23 cellular contexts compared by ENCODE assay signal in the genomic region with DNA sequence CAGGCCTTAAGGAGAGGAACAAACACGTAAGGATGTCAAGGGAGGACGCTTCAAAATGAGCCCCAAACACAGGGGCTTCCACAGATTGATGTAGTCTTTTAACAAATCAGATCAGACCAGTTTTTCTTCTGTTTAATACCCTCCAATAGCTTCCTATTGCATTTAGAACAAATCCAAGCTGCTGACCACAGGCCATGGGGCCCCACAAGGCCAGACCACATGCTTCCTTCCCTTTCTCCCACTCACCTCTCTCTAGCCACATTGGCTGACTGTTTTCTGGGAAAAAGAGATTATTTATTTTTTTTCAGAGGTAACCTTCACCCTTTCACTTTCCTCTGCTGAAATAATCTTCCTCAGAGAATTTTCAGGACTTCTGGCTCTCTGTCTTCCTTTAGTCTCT.
DNase-seq lines count a peak whose midpoint lies in the region; ATAC-seq and TF ChIP-seq lines count a peak whose summit lies in the region.
"Had no signal": no experiment of that assay in that cellular context is flagged by ENCODE, and none has a peak within 500 bp of the region (broad histone marks: within the 10 kb centered on the region; RNA-seq: fewer than 3 reads in every experiment).

No MANE protein-coding gene starts in this region.

- no peak overlapping the region for H2BK120ac ChIP-seq in mesendoderm (ENCODE audit: low read depth, low read length)

- H3K4me2 ChIP-seq in mesendoderm (ENCODE audit: low read length): no peak overlapping the region

- H3K56ac ChIP-seq in mesendoderm (ENCODE audit: low read length): peak overlapping the region; percentile 27

- no peak for TF ChIP-seq CTCF in NB4 (IDR thresholded peaks at IDR 0.05; ENCODE audit: low read depth, low read length)
- no peak for TF ChIP-seq CTCF in VCaP (conservative IDR thresholded peaks at IDR 0.05)

- H4K8ac ChIP-seq in mesendoderm (ENCODE audit: low read depth, low read length): no peak overlapping the region

- in situ Hi-C loops in ACHN (cut with HindIII; ENCODE audit: low pct_ligation_motif_present, low pct_unique_long_range_greater_than_20kb, low sequenced_read_pairs): no loop called here

- no peak overlapping the region for H3K4ac ChIP-seq in mesendoderm (ENCODE audit: low read depth, low read length)

- H4K5ac ChIP-seq in mesendoderm (ENCODE audit: low read length): no peak overlapping the region

- H2BK15ac ChIP-seq in mesendoderm (replicated peaks; ENCODE audit: low read depth): no peak overlapping the region

- H3K4me3 ChIP-seq in NB4 (ENCODE audit: low read depth, low read length): no peak overlapping the region
- no peak overlapping the region for H3K4me3 ChIP-seq in mesendoderm (ENCODE audit: low read length)

- no peak overlapping the region for H2AK5ac ChIP-seq in mesendoderm (ENCODE audit: low read length)

- peak overlapping the region; percentile 81 for H3K18ac ChIP-seq in mesendoderm (ENCODE audit: low read length)

- H3K36me3 ChIP-seq in mesendoderm (ENCODE audit: control insufficient read depth, insufficient read depth, low read length): no peaks in the 10 kb centered on the region
- H3K36me3 ChIP-seq: BE2C had no signal

- no peaks in the 10 kb centered on the region for H3K79me1 ChIP-seq in mesendoderm (ENCODE audit: low read length)

- ATAC-seq in GM19035 (IDR thresholded peaks at IDR 0.05; ENCODE audit: unreplicated experiment): no peak
- ATAC-seq: CD8-positive, alpha-beta T cell; HepG2; PC-3; SK-N-SH treated with all-trans-retinoic acid at 6 μM for 48 hours had no signal

- H3K27ac ChIP-seq in VCaP (peak overlapping the region; percentile 79), mesendoderm (ENCODE audit: low read depth, low read length) (no peak overlapping the region)

- no peak overlapping the region for H2BK5ac ChIP-seq in mesendoderm (ENCODE audit: low read length)

- H3K9ac ChIP-seq in mesendoderm (ENCODE audit: low read length): no peak overlapping the region

- DNase-seq in CD1c-positive myeloid dendritic cell (ENCODE audit: extremely low spot score) (peak; percentile 17), NB4 (ENCODE audit: low read depth) (peak; percentile 12), mesendoderm (no peak), NCI-H69 (lab: John Stamatoyannopoulos, UW) (no peak), ACHN (no peak), NCI-H1092 treated with DMSO at 0.1 percent for 48 hours (lab: John Stamatoyannopoulos, UW) (no peak)
- DNase-seq: BE2C; CD8-positive, alpha-beta T cell; DMS79 treated with DMSO at 0.1 percent for 48 hours; H7; HFFc6; KG1; NCI-H146; NCI-H2081; NCI-H510A; NCI-H774; PC-3; RPMI8226; SHP77 treated with DMSO at 0.1 percent for 48 hours had no signal

- H3K27me3 ChIP-seq in mesendoderm (ENCODE audit: insufficient read depth, low read length, poor library complexity): no peaks in the 10 kb centered on the region
- H3K27me3 ChIP-seq: BE2C had no signal

- no peak for TF ChIP-seq POLR2A in NB4 (IDR thresholded peaks at IDR 0.05; ENCODE audit: extremely low read depth, insufficient read length)

- peak overlapping the region; percentile 67 for H3K23ac ChIP-seq in mesendoderm (ENCODE audit: low read length)

- no CpG with 5 or more reads among the region's 2 CpGs for WGBS in mesendoderm (ENCODE audit: extremely low coverage, insufficient coverage, low lambda C conversion rate)

- peaks cover 10% of the 10 kb centered on the region for H3K4me1 ChIP-seq in mesendoderm (ENCODE audit: control insufficient read depth, low read depth, low read length)

- H3K79me2 ChIP-seq in mesendoderm (ENCODE audit: control insufficient read depth, insufficient read depth, low read length): no peaks in the 10 kb centered on the region

Comparison
In these comparisons a context has a peak if more than half of its experiments do, and no peak if none do; other contexts are left out.
1. DNase-seq: peak in CD1c-positive myeloid dendritic cell (single experiment) and NB4 (single experiment); none in mesendoderm (single experiment), NCI-H69 (single experiment), ACHN (single experiment) and NCI-H1092 treated with DMSO at 0.1 percent for 48 hours (single experiment).